ENCODE assay signal across 19 cellular contexts in genomic region chr5:502325-503079, GRCh38. TPM values are rescaled to one million over a fixed set of nuclear protein-coding genes. Genes with fewer than 3 reads are reported as not detected.
A peak's percentile ranks its signal among the peaks of the same experiment; 100 is the strongest.
DNase-seq lines count a peak whose midpoint lies in the region; ATAC-seq and TF ChIP-seq lines count a peak whose summit lies in the region.
"Had no signal": no experiment of that assay in that cellular context is flagged by ENCODE, and none has a peak within 500 bp of the region (broad histone marks: within the 10 kb centered on the region; RNA-seq: fewer than 3 reads in every experiment).

No MANE protein-coding gene starts in this region.

- peak; percentile 29 for DNase-seq in NCI-H526 treated with DMSO at 0.1 percent for 48 hours (lab: John Stamatoyannopoulos, UW)
- DNase-seq in foreskin melanocyte, result peak; percentile 45
- no peak for DNase-seq in psoas muscle
- no peak for DNase-seq in uterus
- no peak for DNase-seq in NCI-H1092 treated with DMSO at 0.1 percent for 48 hours (lab: John Stamatoyannopoulos, UW)
- DNase-seq: activated CD4-positive, alpha-beta T cell treated with anti-CD3 and anti-CD28 coated beads, Interleukin-2, amount 50 U/mL, for 4 hours; activated naive CD4-positive, alpha-beta T cell; effector memory CD4-positive, alpha-beta T cell; GDM1; glutamatergic neuron; H7; lower lobe of right lung; NCI-H345; SIG-M5; T-helper 17 cell; testis had no signal

- H3K27ac ChIP-seq in psoas muscle (no peak overlapping the region), uterus (no peak overlapping the region)
- H3K27ac ChIP-seq: lower lobe of right lung, testis, VCaP had no signal

- no peaks in the 10 kb centered on the region for H3K36me3 ChIP-seq in psoas muscle (ENCODE audit: insufficient read depth in 1 of 2, low read depth in 1 of 2)
- no peaks in the 10 kb centered on the region for H3K36me3 ChIP-seq in uterus
- H3K36me3 ChIP-seq: lower lobe of right lung had no signal

- ATAC-seq in GM21526 (IDR thresholded peaks at IDR 0.05; ENCODE audit: low FRiP score, unreplicated experiment) (peak; percentile 58), psoas muscle (no peak), GM21447 (IDR thresholded peaks at IDR 0.05; ENCODE audit: unreplicated experiment) (no peak)
- ATAC-seq: T-helper 17 cell had no signal

- H3K9me3 ChIP-seq in psoas muscle (no peaks in the 10 kb centered on the region), uterus (no peaks in the 10 kb centered on the region)
- H3K9me3 ChIP-seq: lower lobe of right lung, testis had no signal

- WGBS in psoas muscle, 3 donors, result 75 to 80% (median 75%) methylated on average over 36 of the region's 36 CpGs

- H3K27me3 ChIP-seq in psoas muscle (ENCODE audit: insufficient read depth in 3 of 3, low read length in 2 of 3) (peaks cover 0 to 61% (median 17%) of the 10 kb centered on the region in 3 donors), uterus (no peaks in the 10 kb centered on the region)
- H3K27me3 ChIP-seq: testis had no signal

- intact Hi-C loops in psoas muscle (cut with DNase I), result no loop called here
- intact Hi-C loops in uterus (cut with DNase I; ENCODE audit: low total_unique reads), result no loop called here

- no peak for TF ChIP-seq POLR2A in uterus (IDR thresholded peaks at IDR 0.05)

- TF ChIP-seq CTCF in psoas muscle (IDR thresholded peaks at IDR 0.05), result no peak
- TF ChIP-seq CTCF in uterus (IDR thresholded peaks at IDR 0.05), result no peak

- H3K4me1 ChIP-seq in psoas muscle (no peaks in the 10 kb centered on the region), uterus (no peaks in the 10 kb centered on the region)
- H3K4me1 ChIP-seq: lower lobe of right lung, testis had no signal

- H3K4me3 ChIP-seq in psoas muscle (peak overlapping the region; percentile 11), uterus (no peak overlapping the region)
- H3K4me3 ChIP-seq: lower lobe of right lung, testis had no signal

RNA-seq across cellular contexts. Expression of gene SLC9A3, which starts 21.7 kb away (rescaled TPM):
- 1 to 10 TPM in 2 of 4 donors, under 1 TPM in 2; 0.81 to 1.7 (median 1.0) TPM for total RNA-seq in psoas muscle
- 1 to 10 TPM; 1.2 to 1.7 (median 1.6) TPM for polyA plus RNA-seq in psoas muscle
- total RNA-seq in uterus, result 1 to 10 TPM in 3 of 4 donors, under 1 TPM in 1; 0.29 to 3.9 (median 2.6) TPM

RNA-seq across cellular contexts. Expression of gene EXOC3, which starts 59.5 kb away (rescaled TPM):
- 10 to 100 TPM; 55.8 to 62.7 (median 59.1) TPM for total RNA-seq in psoas muscle
- 10 to 100 TPM; 38.2 to 63.4 (median 49.4) TPM for polyA plus RNA-seq in psoas muscle
- 10 to 100 TPM; 30.6 to 64.4 (median 50.2) TPM for total RNA-seq in uterus

Comparison
In these comparisons a context has a peak if more than half of its experiments do, and no peak if none do; other contexts are left out.
1. DNase-seq: peak in NCI-H526 treated with DMSO at 0.1 percent for 48 hours (single experiment) and foreskin melanocyte (single experiment); none in psoas muscle (0 of 2), uterus (0 of 2) and NCI-H1092 treated with DMSO at 0.1 percent for 48 hours (single experiment).